In genomic region chr14:93184391-93185332, GRCh38 we compare ENCODE assay signal across 8 cellular contexts. TPM values are rescaled to one million over a fixed set of nuclear protein-coding genes. Genes with fewer than 3 reads are reported as not detected.
DNase-seq lines count a peak whose midpoint lies in the region; ATAC-seq and TF ChIP-seq lines count a peak whose summit lies in the region.

Gene LYSET, plus strand, starts transcription at chr14:93185317. Its CDS starts 89 bp downstream, at chr14:93185406.
Gene MOAP1, minus strand, starts transcription at chr14:93184897. Its CDS starts 655 bp downstream, at chr14:93184242.

- H3K27ac Mint-ChIP-seq in CD8-positive, alpha-beta memory T cell = peak within 1 kb of the TSS; percentile 93 to 99 (median 98)
- peak within 1 kb of the TSS; percentile 94 for H3K27ac Mint-ChIP-seq in endodermal cell

- WGBS in endodermal cell (ENCODE audit: insufficient coverage in 1 of 2, insufficient read length in 1 of 2), 2 experiments = 0 to 1% methylated on average over 30 to 122 of the region's 122 CpGs

- H3K4me3 ChIP-seq in CD8-positive, alpha-beta memory T cell (ENCODE audit: low read length) = peak within 1 kb of the TSS; percentile 95
- peak within 1 kb of the TSS; percentile 98 for H3K4me3 ChIP-seq in endodermal cell (ENCODE audit: low read length)

- H3K9me3 Mint-ChIP-seq in CD8-positive, alpha-beta memory T cell = no peaks in the 10 kb centered on the region
- H3K9me3 Mint-ChIP-seq in endodermal cell = no peaks in the 10 kb centered on the region

- peak; percentile 89 to 95 (median 90) for DNase-seq in CD8-positive, alpha-beta memory T cell
- DNase-seq in NK-92 (lab: John Stamatoyannopoulos, UW; ENCODE audit: unreplicated experiment) (peak; percentile 32), endodermal cell (peak; percentile 96), middle frontal gyrus (ENCODE audit: extremely low spot score, low spot score) (peak; percentile 63)
- peak; percentile 79 to 84 (median 79) for DNase-seq in activated CD8-positive, alpha-beta memory T cell treated with anti-CD3 and anti-CD28 coated beads for 48 hours (ENCODE audit: low read depth in 2 of 3, low spot score in 2 of 3)
- peak; percentile 79 to 82 for DNase-seq in stimulated activated CD8-positive, alpha-beta memory T cell treated with anti-CD3 and anti-CD28 coated beads, Interleukin-2, amount 100 ng/mL, for 48 hours (ENCODE audit: low read depth in 2 of 2)

- peak within 1 kb of the TSS; percentile 83 for H3K9ac ChIP-seq in endodermal cell (ENCODE audit: extremely low read depth, low read length, poor library complexity, severe bottlenecking)

- H3K9me3 ChIP-seq in CD8-positive, alpha-beta memory T cell (ENCODE audit: low read length) = no peaks in the 10 kb centered on the region
- H3K9me3 ChIP-seq in endodermal cell (ENCODE audit: control insufficient read depth, low read length) = no peaks in the 10 kb centered on the region

- H3K36me3 Mint-ChIP-seq in CD8-positive, alpha-beta memory T cell = peaks cover 0 to 47% (median 3%) of the 10 kb centered on the region in 3 donors
- H3K36me3 Mint-ChIP-seq in endodermal cell (ENCODE audit: low read depth) = peaks cover 19% of the 10 kb centered on the region

- POLR2A ChIA-PET in CD8-positive, alpha-beta memory T cell (lab: Charles Lee) = interaction anchor here (0.9 to 2.3 kb wide), 9 partner anchors 10 to 232 kb away, joined by 3 to 36 read pairs (median 3); partner anchors contain the start of genes GON7, ITPK1 and UBR7

- peaks cover 33 to 47% (median 45%) of the 10 kb centered on the region in 3 donors for H3K4me1 Mint-ChIP-seq in CD8-positive, alpha-beta memory T cell
- H3K4me1 Mint-ChIP-seq in endodermal cell = peaks cover 9% of the 10 kb centered on the region

- peaks cover 19% of the 10 kb centered on the region for H3K36me3 ChIP-seq in CD8-positive, alpha-beta memory T cell (ENCODE audit: insufficient read depth, low read length)
- H3K36me3 ChIP-seq in endodermal cell (ENCODE audit: control insufficient read depth, insufficient read depth, low read length) = peaks cover 42% of the 10 kb centered on the region

- no peaks in the 10 kb centered on the region for H3K27me3 ChIP-seq in CD8-positive, alpha-beta memory T cell (ENCODE audit: insufficient read depth, low read length, poor library complexity, severe bottlenecking)
- no peaks in the 10 kb centered on the region for H3K27me3 ChIP-seq in endodermal cell (ENCODE audit: control insufficient read depth, insufficient read depth, low read length, poor library complexity, severe bottlenecking)

- peak within 1 kb of the TSS; percentile 91 to 97 (median 94) for H3K4me3 Mint-ChIP-seq in CD8-positive, alpha-beta memory T cell
- H3K4me3 Mint-ChIP-seq in endodermal cell = peak within 1 kb of the TSS; percentile 92

- CTCF ChIA-PET in CD8-positive, alpha-beta memory T cell (lab: Charles Lee) = interaction anchor here (0.8 to 4.6 kb wide), 5 partner anchors 9 to 77 kb away, joined by 3 to 33 read pairs (median 7); partner anchors contain the start of genes GON7 and UBR7

- no peaks in the 10 kb centered on the region for H3K27me3 Mint-ChIP-seq in CD8-positive, alpha-beta memory T cell
- no peaks in the 10 kb centered on the region for H3K27me3 Mint-ChIP-seq in endodermal cell (ENCODE audit: insufficient read depth)

- peak within 1 kb of the TSS; percentile 98 for H3K27ac ChIP-seq in CD8-positive, alpha-beta memory T cell (ENCODE audit: low read depth, low read length)
- peak within 1 kb of the TSS; percentile 82 for H3K27ac ChIP-seq in endodermal cell (ENCODE audit: low read depth, low read length)

- peaks cover 31% of the 10 kb centered on the region for H3K4me1 ChIP-seq in CD8-positive, alpha-beta memory T cell (ENCODE audit: insufficient read depth, low read length)
- peaks cover 2% of the 10 kb centered on the region for H3K4me1 ChIP-seq in endodermal cell (ENCODE audit: control insufficient read depth, insufficient read depth, low read length)

- peak; percentile 82 for ATAC-seq in GM19351 (IDR thresholded peaks at IDR 0.05; ENCODE audit: unreplicated experiment)
- ATAC-seq in HG03520 (IDR thresholded peaks at IDR 0.05; ENCODE audit: unreplicated experiment) = peak; percentile 87

- peak; percentile 68 for TF ChIP-seq CTCF in endodermal cell (conservative IDR thresholded peaks at IDR 0.05)

RNA-seq across cellular contexts. Expression of gene LYSET, which starts in this region (rescaled TPM):
- total RNA-seq in CD8-positive, alpha-beta memory T cell = 10 to 100 TPM; 19.3 to 20.5 TPM
- 37.9 TPM for polyA plus RNA-seq in CD8-positive, alpha-beta memory T cell
- total RNA-seq in endodermal cell = 10 to 100 TPM; 25.0 to 27.9 TPM
- polyA plus RNA-seq in endodermal cell (2013, experiment 1 of 2) = 37.2 TPM
- polyA plus RNA-seq in endodermal cell (2013, experiment 2 of 2) = 27.9 TPM

RNA-seq across cellular contexts. Expression of gene MOAP1, which starts in this region (rescaled TPM):
- total RNA-seq in CD8-positive, alpha-beta memory T cell = 10 to 100 TPM; 16.7 to 17.4 TPM
- 67.4 TPM for polyA plus RNA-seq in CD8-positive, alpha-beta memory T cell
- total RNA-seq in endodermal cell = 10 to 100 TPM; 15.8 to 23.6 TPM
- 23.2 TPM for polyA plus RNA-seq in endodermal cell (2013, experiment 1 of 2)
- 22.6 TPM for polyA plus RNA-seq in endodermal cell (2013, experiment 2 of 2)

Comparison
In these comparisons a context has a peak if more than half of its experiments do, and no peak if none do; other contexts are left out.
1. Peak in every context shown above with its lines: DNase-seq, ATAC-seq, H3K4me3 ChIP-seq and H3K27ac ChIP-seq.
2. DNase-seq: peak in every context shown above with its lines; median percentile 96 in endodermal cell; 90 in CD8-positive, alpha-beta memory T cell; 80 in stimulated activated CD8-positive, alpha-beta memory T cell treated with anti-CD3 and anti-CD28 coated beads, Interleukin-2, amount 100 ng/mL, for 48 hours; 79 in activated CD8-positive, alpha-beta memory T cell treated with anti-CD3 and anti-CD28 coated beads for 48 hours; 63 in middle frontal gyrus; 32 in NK-92.